Comparison of ENCODE assay signal across 1 cellular context in genomic region chr20:36460648-36461599, GRCh38.
A peak's percentile ranks its signal among the peaks of the same experiment; 100 is the strongest.
TF ChIP-seq lines count a peak whose summit lies in the region.

No MANE protein-coding gene starts in this region.

TF ChIP-seq in HepG2, 621 proteins besides CTCF, POLR2A, EP300 and RAD21 (continued from another document and continues in another):
- TF ChIP-seq ZNF564 (CRISPR knock-in tag; IDR thresholded peaks at IDR 0.05) (no peak; the same call in 1 of the 2 replicates), ZNF33B (CRISPR knock-in tag; IDR thresholded peaks at IDR 0.05) (peak; percentile 85; the same call in 1 of the 2 replicates), NFKB2 (CRISPR knock-in tag; IDR thresholded peaks at IDR 0.05; ENCODE audit: borderline replicate concordance) (peak; percentile 98), RNF219 (CRISPR knock-in tag; IDR thresholded peaks at IDR 0.05) (no peak), KLF16 (CRISPR knock-in tag; IDR thresholded peaks at IDR 0.05) (peak; percentile 57 to 98; a peak in 3 of 4 replicates), KDM1A (CRISPR knock-in tag; IDR thresholded peaks at IDR 0.05) (no peak; the same call in 1 of the 2 replicates), ZNF781 (CRISPR knock-in tag; IDR thresholded peaks at IDR 0.05; ENCODE audit: borderline replicate concordance, not compliant biosample characterization) (peak; percentile 88), ZFX (CRISPR knock-in tag; IDR thresholded peaks at IDR 0.05; ENCODE audit: low read depth) (peak; percentile 82), ZNF407 (CRISPR knock-in tag; IDR thresholded peaks at IDR 0.05; ENCODE audit: not compliant biosample characterization) (peak; percentile 98), KIAA2018 (CRISPR knock-in tag; IDR thresholded peaks at IDR 0.05; ENCODE audit: borderline replicate concordance) (no peak), SATB2 (CRISPR knock-in tag; IDR thresholded peaks at IDR 0.05) (no peak), ZNF331 (CRISPR knock-in tag; IDR thresholded peaks at IDR 0.05) (peak; percentile 62; the same call in 1 of the 2 replicates), ZBTB42 (CRISPR knock-in tag; IDR thresholded peaks at IDR 0.05) (0 out of 2 replicates have a peak, but pooled peaks have one; percentile 54), ZNF431 (CRISPR knock-in tag; IDR thresholded peaks at IDR 0.05; ENCODE audit: borderline replicate concordance, low read depth) (peak; percentile 94), ATF7 (IDR thresholded peaks at IDR 0.05) (no peak), ATF7 (CRISPR knock-in tag; IDR thresholded peaks at IDR 0.05) (peak; percentile 46; the same call in 1 of the 2 replicates), ZNF280D (CRISPR knock-in tag; IDR thresholded peaks at IDR 0.05) (peak; percentile 95; the same call in 1 of the 2 replicates), RFX3 (CRISPR knock-in tag; IDR thresholded peaks at IDR 0.05) (no peak), ZNF512 (CRISPR knock-in tag; IDR thresholded peaks at IDR 0.05) (0 out of 2 replicates have a peak, but pooled peaks have one; percentile 55), ATRX (CRISPR knock-in tag; IDR thresholded peaks at IDR 0.05; ENCODE audit: borderline replicate concordance) (no peak), PHF21A (CRISPR knock-in tag; IDR thresholded peaks at IDR 0.05) (0 out of 2 replicates have a peak, but pooled peaks have one; percentile 30), CEBPZ (IDR thresholded peaks at IDR 0.05; ENCODE audit: low read length) (no peak), ZNF792 (CRISPR knock-in tag; IDR thresholded peaks at IDR 0.05) (peak; percentile 78)
